In the genomic region with DNA sequence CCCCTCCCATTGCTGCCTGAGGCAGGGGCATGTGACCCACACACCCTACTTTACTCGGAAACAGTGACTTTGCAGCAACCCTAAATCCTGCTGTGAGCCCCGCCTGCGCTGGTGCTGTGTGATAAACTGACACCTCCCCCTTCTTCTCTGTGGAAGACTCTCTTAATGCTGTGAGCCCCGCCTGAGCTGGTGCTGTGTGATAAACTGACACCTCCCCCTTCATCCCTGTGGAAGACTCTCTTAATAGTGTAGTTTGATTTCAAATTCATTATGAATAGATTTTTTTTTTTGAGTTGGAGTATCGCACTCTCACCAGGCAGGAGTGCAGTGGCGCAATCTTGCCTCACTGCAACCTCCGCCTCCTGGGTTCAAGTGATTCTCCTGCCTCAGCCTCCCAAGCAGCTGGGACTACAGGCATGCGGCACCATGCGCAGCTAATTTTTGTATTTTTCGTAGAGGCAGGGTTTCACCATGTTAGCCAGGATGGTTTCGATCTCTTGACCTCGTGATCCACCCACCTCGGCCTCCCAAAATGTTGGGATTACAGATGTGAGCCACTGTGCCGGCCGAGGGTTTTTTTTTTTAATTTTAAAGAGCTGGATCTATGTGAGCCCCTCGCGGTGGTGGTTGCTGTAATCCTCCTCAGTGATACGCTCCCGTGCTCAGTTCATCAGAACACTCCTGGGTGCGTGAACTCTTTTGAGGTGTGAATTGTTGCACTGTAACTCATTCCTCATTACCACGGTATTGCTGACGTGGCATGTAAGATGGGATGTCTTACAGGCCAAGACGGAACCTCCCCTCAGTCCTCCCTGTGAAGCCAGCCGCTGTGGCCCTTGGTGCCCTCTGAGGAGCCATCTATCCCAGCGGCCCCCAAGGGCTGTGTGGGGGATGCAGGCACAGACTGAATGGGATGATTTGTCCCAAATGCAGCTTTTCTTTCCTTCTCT, we compare ENCODE assay signal across 9 cellular contexts.
A peak's percentile ranks its signal among the peaks of the same experiment; 100 is the strongest.
DNase-seq lines count a peak whose midpoint lies in the region; ATAC-seq and TF ChIP-seq lines count a peak whose summit lies in the region.
"Had no signal": no experiment of that assay in that cellular context is flagged by ENCODE, and none has a peak within 500 bp of the region (broad histone marks: within the 10 kb centered on the region; RNA-seq: fewer than 3 reads in every experiment).

No MANE protein-coding gene starts in this region.

- peaks cover 70% of the 10 kb centered on the region for H3K4me1 Mint-ChIP-seq in activated CD4-positive, alpha-beta T cell treated with anti-CD3 and anti-CD28 coated beads, Interleukin-2, amount 10 ng/mL, durations not matched to agents 7 days and 5 days

- CTCF ChIA-PET in activated CD4-positive, alpha-beta T cell treated with anti-CD3 and anti-CD28 coated beads, Interleukin-2, amount 10 ng/mL, durations not matched to agents 7 days and 5 days (lab: Charles Lee): interaction anchor here (0.6 kb wide), 2 partner anchors 41 to 54 kb away, joined by 3 to 4 read pairs; no protein-coding TSS in a partner anchor

- no peaks in the 10 kb centered on the region for H3K36me3 Mint-ChIP-seq in activated CD4-positive, alpha-beta T cell treated with anti-CD3 and anti-CD28 coated beads, Interleukin-2, amount 10 ng/mL, durations not matched to agents 7 days and 5 days (ENCODE audit: low read depth)

- POLR2A ChIA-PET in activated CD4-positive, alpha-beta T cell treated with anti-CD3 and anti-CD28 coated beads, Interleukin-2, amount 10 ng/mL, durations not matched to agents 7 days and 5 days (lab: Charles Lee): no interaction called here

- no peaks in the 10 kb centered on the region for H3K9me3 Mint-ChIP-seq in activated CD4-positive, alpha-beta T cell treated with anti-CD3 and anti-CD28 coated beads, Interleukin-2, amount 10 ng/mL, durations not matched to agents 7 days and 5 days

- H3K4me2 ChIP-seq in KMS-11: peak overlapping the region; percentile 98; the same call in 1 of the 2 replicates

- H3K27me3 ChIP-seq in KMS-11 (ENCODE audit: insufficient read depth, low read depth): no peaks in the 10 kb centered on the region

- H3K4me1 ChIP-seq in KMS-11 (ENCODE audit: low read depth, poor library complexity, severe bottlenecking): peaks cover 90% of the 10 kb centered on the region

- TF ChIP-seq CTCF in KMS-11 (conservative IDR thresholded peaks at IDR 0.05; ENCODE audit: low read depth, low read length): no peak

- H3K27ac Mint-ChIP-seq in activated CD4-positive, alpha-beta T cell treated with anti-CD3 and anti-CD28 coated beads, Interleukin-2, amount 10 ng/mL, durations not matched to agents 7 days and 5 days: peak overlapping the region; percentile 87

- H3K79me2 ChIP-seq in KMS-11 (ENCODE audit: insufficient read depth, low read depth): peaks cover 82% of the 10 kb centered on the region

- H3K9ac ChIP-seq in KMS-11: no peak overlapping the region

- H3K4me3 ChIP-seq in KMS-11 (IDR thresholded peaks at IDR 0.05; ENCODE audit: insufficient read depth, low read depth, low read length): no peak overlapping the region

- ATAC-seq in esophagus mucosa (peak; percentile 19), HG03521 (IDR thresholded peaks at IDR 0.05; ENCODE audit: unreplicated experiment) (no peak)

- no peaks in the 10 kb centered on the region for H4K20me1 ChIP-seq in KMS-11 (ENCODE audit: insufficient read depth)

- peak; percentile 68 for DNase-seq in activated CD4-positive, alpha-beta T cell treated with anti-CD3 and anti-CD28 coated beads, Interleukin-2, amount 10 ng/mL, durations not matched to agents 7 days and 5 days
- peak; percentile 7 to 16 for DNase-seq in stimulated activated CD8-positive, alpha-beta memory T cell treated with anti-CD3 and anti-CD28 coated beads, Interleukin-2, amount 100 ng/mL, for 1 hour (ENCODE audit: low read depth in 2 of 2)
- DNase-seq in NCI-H2227 (lab: John Stamatoyannopoulos, UW; ENCODE audit: unreplicated experiment): no peak
- DNase-seq in DMS79 (lab: John Stamatoyannopoulos, UW): no peak
- DNase-seq in NCI-H2081 treated with DMSO at 0.1 percent for 48 hours (lab: John Stamatoyannopoulos, UW): no peak
- DNase-seq: dermis blood vessel endothelial cell had no signal

- no peak overlapping the region; the same call in 1 of the 2 replicates for H3K27ac ChIP-seq in KMS-11

- H3K27me3 Mint-ChIP-seq in activated CD4-positive, alpha-beta T cell treated with anti-CD3 and anti-CD28 coated beads, Interleukin-2, amount 10 ng/mL, durations not matched to agents 7 days and 5 days: no peaks in the 10 kb centered on the region

- H3K36me3 ChIP-seq in KMS-11 (ENCODE audit: insufficient read depth): no peaks in the 10 kb centered on the region

- H2AFZ ChIP-seq in KMS-11 (ENCODE audit: low read depth): no peak overlapping the region

- peak overlapping the region; percentile 55 for H3K4me3 Mint-ChIP-seq in activated CD4-positive, alpha-beta T cell treated with anti-CD3 and anti-CD28 coated beads, Interleukin-2, amount 10 ng/mL, durations not matched to agents 7 days and 5 days

Comparison
In these comparisons a context has a peak if more than half of its experiments do, and no peak if none do; other contexts are left out.
1. DNase-seq: peak in activated CD4-positive, alpha-beta T cell treated with anti-CD3 and anti-CD28 coated beads, Interleukin-2, amount 10 ng/mL, durations not matched to agents 7 days and 5 days (single experiment) and stimulated activated CD8-positive, alpha-beta memory T cell treated with anti-CD3 and anti-CD28 coated beads, Interleukin-2, amount 100 ng/mL, for 1 hour (2 of 2); none in NCI-H2227 (single experiment), DMS79 (single experiment) and NCI-H2081 treated with DMSO at 0.1 percent for 48 hours (single experiment).